Comparison of ENCODE assay signal across 5 cellular contexts in genomic region chr6:137692308-137692707, GRCh38.
"Had no signal": no experiment of that assay in that cellular context is flagged by ENCODE, and none has a peak within 500 bp of the region (broad histone marks: within the 10 kb centered on the region; RNA-seq: fewer than 3 reads in every experiment).

No MANE protein-coding gene starts in this region.

- H3K27ac ChIP-seq: HL-60 had no signal

- FAIRE-seq: H1 had no signal

- DNase-seq: H9, KBM-7 had no signal

- H3K4me3 ChIP-seq: GM23338 had no signal

- ATAC-seq: GM23338 had no signal
